15 cellular contexts compared by ENCODE assay signal in genomic region chr10:15738237-15738928, GRCh38. TPM values are rescaled to one million over a fixed set of nuclear protein-coding genes. Genes with fewer than 3 reads are reported as not detected.
A peak's percentile ranks its signal among the peaks of the same experiment; 100 is the strongest.
DNase-seq lines count a peak whose midpoint lies in the region; ATAC-seq and TF ChIP-seq lines count a peak whose summit lies in the region.
"Had no signal": no experiment of that assay in that cellular context is flagged by ENCODE, and none has a peak within 500 bp of the region (broad histone marks: within the 10 kb centered on the region; RNA-seq: fewer than 3 reads in every experiment).

No MANE protein-coding gene starts in this region.

- 74 to 82% methylated on average over 11 of the region's 11 CpGs for WGBS in upper lobe of left lung, 2 donors

- TF ChIP-seq CTCF in fibroblast of mammary gland (conservative IDR thresholded peaks at IDR 0.05; ENCODE audit: control insufficient read depth, insufficient read depth, low read depth, low read length), result no peak
- no peak for TF ChIP-seq CTCF in upper lobe of left lung (IDR thresholded peaks at IDR 0.05)
- TF ChIP-seq CTCF in omental fat pad (IDR thresholded peaks at IDR 0.05), result no peak

- no peaks in the 10 kb centered on the region for H3K36me3 ChIP-seq in adipocyte (ENCODE audit: control insufficient read depth, insufficient read depth, low read length, severe bottlenecking)
- no peaks in the 10 kb centered on the region for H3K36me3 ChIP-seq in upper lobe of left lung
- H3K36me3 ChIP-seq: cardiac muscle cell had no signal

- H3K4me3 ChIP-seq in adipocyte (ENCODE audit: low read length) (peak overlapping the region; percentile 25), fibroblast of mammary gland (ENCODE audit: control insufficient read depth, low read depth, low read length) (no peak overlapping the region), upper lobe of left lung (no peak overlapping the region)
- H3K4me3 ChIP-seq: cardiac muscle cell had no signal

- peaks cover 8% of the 10 kb centered on the region for H3K27me3 Mint-ChIP-seq in stimulated activated naive CD8-positive, alpha-beta T cell treated with anti-CD3 and anti-CD28 coated beads, Interleukin-15, amount 100 ng/mL, for 72 hours

- H3K4me3 Mint-ChIP-seq in stimulated activated naive CD8-positive, alpha-beta T cell treated with anti-CD3 and anti-CD28 coated beads, Interleukin-15, amount 100 ng/mL, for 72 hours, result no peak overlapping the region
- H3K4me3 Mint-ChIP-seq: activated CD4-positive, alpha-beta memory T cell treated with anti-CD3 and anti-CD28 coated beads, Interleukin-2, amount 10 ng/mL, durations not matched to agents 7 days and 5 days; H9; memory B cell had no signal

- DNase-seq in adipocyte (ENCODE audit: low read depth) (peak; percentile 59), fibroblast of mammary gland (ENCODE audit: low read depth) (peak; percentile 88), myocyte (ENCODE audit: low read depth) (peak; percentile 73), upper lobe of left lung (no peak), NCI-H1694 (lab: John Stamatoyannopoulos, UW) (no peak), omental fat pad (ENCODE audit: low spot score) (no peak)
- no peak for DNase-seq in stimulated activated naive CD8-positive, alpha-beta T cell treated with anti-CD3 and anti-CD28 coated beads, Interleukin-15, amount 100 ng/mL, for 72 hours
- DNase-seq: activated CD4-positive, alpha-beta memory T cell treated with anti-CD3 and anti-CD28 coated beads, Interleukin-2, amount 10 ng/mL, durations not matched to agents 7 days and 5 days; H9; NCI-H2081 treated with DMSO at 0.1 percent for 48 hours; stimulated activated CD4-positive, alpha-beta T cell treated with anti-CD3 and anti-CD28 coated beads, Interleukin-2, amount 100 ng/mL, for 24 hours had no signal

- H3K27me3 ChIP-seq in adipocyte (replicated peaks; ENCODE audit: control insufficient read depth, insufficient read depth, low read length), result peaks cover 6% of the 10 kb centered on the region
- H3K27me3 ChIP-seq in upper lobe of left lung, result no peaks in the 10 kb centered on the region
- H3K27me3 ChIP-seq: cardiac muscle cell had no signal

- TF ChIP-seq EP300 in upper lobe of left lung (IDR thresholded peaks at IDR 0.05), result no peak

- H3K9me3 Mint-ChIP-seq in stimulated activated naive CD8-positive, alpha-beta T cell treated with anti-CD3 and anti-CD28 coated beads, Interleukin-15, amount 100 ng/mL, for 72 hours, result no peaks in the 10 kb centered on the region
- H3K9me3 Mint-ChIP-seq: activated CD4-positive, alpha-beta memory T cell treated with anti-CD3 and anti-CD28 coated beads, Interleukin-2, amount 10 ng/mL, durations not matched to agents 7 days and 5 days; activated T-helper 2 cell treated with anti-CD3 and anti-CD28 coated beads, Interferon-gamma antibody, Interleukin-2, Interleukin-4, amounts not matched to agents 10 μg/mL and 5 μg/mL and 100 μg/mL, durations not matched to agents 14 hours and 24 hours and 36 hours had no signal

- H3K9ac ChIP-seq in adipocyte (ENCODE audit: low read length), result peak overlapping the region; percentile 61
- H3K9ac ChIP-seq: parathyroid adenoma had no signal

- H3K4me1 ChIP-seq in adipocyte (ENCODE audit: control insufficient read depth, insufficient read depth, low read length), result peaks cover 11% of the 10 kb centered on the region
- no peaks in the 10 kb centered on the region for H3K4me1 ChIP-seq in upper lobe of left lung

- H3K4me1 Mint-ChIP-seq in stimulated activated naive CD8-positive, alpha-beta T cell treated with anti-CD3 and anti-CD28 coated beads, Interleukin-15, amount 100 ng/mL, for 72 hours, result no peaks in the 10 kb centered on the region
- H3K4me1 Mint-ChIP-seq: activated CD4-positive, alpha-beta memory T cell treated with anti-CD3 and anti-CD28 coated beads, Interleukin-2, amount 10 ng/mL, durations not matched to agents 7 days and 5 days; memory B cell had no signal

- peak overlapping the region; percentile 25 to 64 (median 60) for H3K27ac ChIP-seq in upper lobe of left lung
- H3K27ac ChIP-seq: cardiac muscle cell, parathyroid adenoma had no signal

- no peak overlapping the region for H3K27ac Mint-ChIP-seq in stimulated activated naive CD8-positive, alpha-beta T cell treated with anti-CD3 and anti-CD28 coated beads, Interleukin-15, amount 100 ng/mL, for 72 hours
- H3K27ac Mint-ChIP-seq: activated CD4-positive, alpha-beta memory T cell treated with anti-CD3 and anti-CD28 coated beads, Interleukin-2, amount 10 ng/mL, durations not matched to agents 7 days and 5 days; activated T-helper 2 cell treated with anti-CD3 and anti-CD28 coated beads, Interferon-gamma antibody, Interleukin-2, Interleukin-4, amounts not matched to agents 10 μg/mL and 5 μg/mL and 100 μg/mL, durations not matched to agents 14 hours and 24 hours and 36 hours; H9; memory B cell had no signal

- H3K9me3 ChIP-seq in adipocyte (ENCODE audit: control insufficient read depth, low read length) (no peaks in the 10 kb centered on the region), upper lobe of left lung (no peaks in the 10 kb centered on the region)

- peak; percentile 61 to 78 for ATAC-seq in upper lobe of left lung (ENCODE audit: low FRiP score in 2 of 2)
- ATAC-seq in stimulated activated naive CD8-positive, alpha-beta T cell treated with anti-CD3 and anti-CD28 coated beads, Interleukin-15, amount 100 ng/mL, for 72 hours, result no peak
- no peak for ATAC-seq in omental fat pad (ENCODE audit: low FRiP score)

- no peak for TF ChIP-seq POLR2A in upper lobe of left lung (IDR thresholded peaks at IDR 0.05)

RNA-seq across cellular contexts. Expression of gene ITGA8, which starts 18.7 kb away (rescaled TPM):
- total RNA-seq in myocyte (not detected in 2 replicates), upper lobe of left lung (10 to 100 TPM; 18.2 to 40.3 (median 26.4) TPM), omental fat pad (10 to 100 TPM in 1 of 4 donors, 1 to 10 TPM in 3; 1.1 to 13.9 (median 2.2) TPM)
- polyA plus RNA-seq in myocyte (2012), result not detected
- total RNA-seq: activated CD4-positive, alpha-beta memory T cell treated with anti-CD3 and anti-CD28 coated beads, Interleukin-2, amount 10 ng/mL, durations not matched to agents 7 days and 5 days; activated T-helper 2 cell treated with anti-CD3 and anti-CD28 coated beads, Interferon-gamma antibody, Interleukin-2, Interleukin-4, amounts not matched to agents 10 μg/mL and 5 μg/mL and 100 μg/mL, durations not matched to agents 14 hours and 24 hours and 36 hours; H9 had no signal

Comparison
In these comparisons a context has a peak if more than half of its experiments do, and no peak if none do; other contexts are left out.
1. DNase-seq: peak in adipocyte (single experiment), fibroblast of mammary gland (single experiment) and myocyte (single experiment); none in upper lobe of left lung (0 of 2), stimulated activated naive CD8-positive, alpha-beta T cell treated with anti-CD3 and anti-CD28 coated beads, Interleukin-15, amount 100 ng/mL, for 72 hours (0 of 2), NCI-H1694 (single experiment) and omental fat pad (single experiment).
2. ATAC-seq: peak in upper lobe of left lung (2 of 2); none in stimulated activated naive CD8-positive, alpha-beta T cell treated with anti-CD3 and anti-CD28 coated beads, Interleukin-15, amount 100 ng/mL, for 72 hours (single experiment) and omental fat pad (single experiment).